9 cellular contexts compared by ENCODE assay signal in genomic region chr12:40117818-40118217, GRCh38. TPM values are rescaled to one million over a fixed set of nuclear protein-coding genes. Genes with fewer than 3 reads are reported as not detected.
A peak's percentile ranks its signal among the peaks of the same experiment; 100 is the strongest.
DNase-seq lines count a peak whose midpoint lies in the region; ATAC-seq and TF ChIP-seq lines count a peak whose summit lies in the region.
"Had no signal": no experiment of that assay in that cellular context is flagged by ENCODE, and none has a peak within 500 bp of the region (broad histone marks: within the 10 kb centered on the region; RNA-seq: fewer than 3 reads in every experiment).

No MANE protein-coding gene starts in this region.

- DNase-seq in SK-N-DZ (ENCODE audit: low spot score): no peak
- no peak for DNase-seq in HFFc6
- no peak for DNase-seq in NCI-H226
- DNase-seq in cortex of kidney (lab: John Stamatoyannopoulos, UW): no peak
- DNase-seq: activated CD4-positive, alpha-beta T cell treated with anti-CD3 and anti-CD28 coated beads, Interleukin-2, amount 50 U/mL, for 4 hours had no signal

- peak; percentile 85 for ATAC-seq in GM18498 (IDR thresholded peaks at IDR 0.05; ENCODE audit: unreplicated experiment)
- ATAC-seq in GM19328 (IDR thresholded peaks at IDR 0.05; ENCODE audit: unreplicated experiment): peak; percentile 88
- peak; percentile 78 for ATAC-seq in HG02763 (IDR thresholded peaks at IDR 0.05; ENCODE audit: unreplicated experiment)
- peak; percentile 96 for ATAC-seq in HG03469 (IDR thresholded peaks at IDR 0.05; ENCODE audit: unreplicated experiment)

- H3K4me3 Mint-ChIP-seq in HFFc6: no peak overlapping the region

- peaks cover under 1% of the 10 kb centered on the region for H3K27me3 Mint-ChIP-seq in HFFc6 (ENCODE audit: insufficient read depth)

- no peak overlapping the region for H3K27ac Mint-ChIP-seq in HFFc6

- H3K4me1 Mint-ChIP-seq in HFFc6 (ENCODE audit: low read depth): no peaks in the 10 kb centered on the region

- TF ChIP-seq CTCF in HFFc6 (IDR thresholded peaks at IDR 0.05): no peak

- no peaks in the 10 kb centered on the region for H3K36me3 Mint-ChIP-seq in HFFc6 (ENCODE audit: low read depth)

- no peaks in the 10 kb centered on the region for H3K9me3 Mint-ChIP-seq in HFFc6

RNA-seq across cellular contexts. Expression of gene SLC2A13, which starts 11.9 kb away (rescaled TPM):
- polyA plus RNA-seq in SK-N-DZ (2014; cell fraction: cytosol; rRNA removed): 6.2 and 8.6 TPM in 2 replicates
- polyA plus RNA-seq in SK-N-DZ (2014; cell fraction: nucleus; rRNA removed): 8.0 and 8.3 TPM in 2 replicates
- total RNA-seq in HFFc6 (2021; fragmentation: NEBNext Ultra II Directional; extraction: Animal tissue kit (Norgen Biotek cat#: 25700)): 1 to 10 TPM; 2.3 to 3.3 (median 2.9) TPM
